ENCODE assay signal across 20 cellular contexts in genomic region chr12:46958093-46958492, GRCh38.
"Had no signal": no experiment of that assay in that cellular context is flagged by ENCODE, and none has a peak within 500 bp of the region (broad histone marks: within the 10 kb centered on the region; RNA-seq: fewer than 3 reads in every experiment).

No MANE protein-coding gene starts in this region.

- H3K4me2 ChIP-seq: hepatocyte had no signal

- H3K27ac ChIP-seq: colonic mucosa, foreskin keratinocyte, hepatocyte, right atrium auricular region had no signal

- H3K36me3 ChIP-seq: colonic mucosa, right atrium auricular region had no signal

- H3K27me3 ChIP-seq: colonic mucosa, foreskin keratinocyte, hepatocyte, right atrium auricular region had no signal

- ATAC-seq: foreskin keratinocyte; left colon; left ventricle myocardium superior; naive thymus-derived CD4-positive, alpha-beta T cell; stimulated activated naive B cell treated with anti-CD40 and anti-IgM and Interleukin-4, amounts not matched to agents 10 μg/mL and 1 μg/mL and 100 μg/mL, for 72 hours; stimulated activated naive CD8-positive, alpha-beta T cell treated with anti-CD3 and anti-CD28 coated beads, Interleukin-15, amount 100 ng/mL, for 72 hours had no signal

- H2AFZ ChIP-seq: hepatocyte had no signal

- DNase-seq: colonic mucosa; dermis blood vessel endothelial cell; erythroblast; foreskin keratinocyte; head of caudate nucleus; kidney; left colon; left ventricle myocardium superior; mesendoderm; naive thymus-derived CD4-positive, alpha-beta T cell; nephron progenitor cell; posterior cingulate gyrus; stimulated activated CD4-positive, alpha-beta T cell treated with anti-CD3 and anti-CD28 coated beads, Interleukin-15, amount 100 ng/mL, for 24 hours; stimulated activated CD4-positive, alpha-beta T cell treated with anti-CD3 and anti-CD28 coated beads, Interleukin-1b, Interleukin-23, amount 100 ng/mL, for 48 hours; stimulated activated CD4-positive, alpha-beta T cell treated with anti-CD3 and anti-CD28 coated beads, Interleukin-4, amount 100 ng/mL, for 24 hours; stimulated activated naive B cell treated with anti-CD40 and anti-IgM and Interleukin-4, amounts not matched to agents 10 μg/mL and 1 μg/mL and 100 μg/mL, for 72 hours; stimulated activated naive CD8-positive, alpha-beta T cell treated with anti-CD3 and anti-CD28 coated beads, Interleukin-15, amount 100 ng/mL, for 72 hours; trophoblast cell had no signal

- H3K4me3 ChIP-seq: colonic mucosa, hepatocyte, right atrium auricular region had no signal

- H3K4me1 ChIP-seq: colonic mucosa had no signal

- H3K9me3 ChIP-seq: colonic mucosa, right atrium auricular region had no signal
